10 cellular contexts compared by ENCODE assay signal in the genomic region with DNA sequence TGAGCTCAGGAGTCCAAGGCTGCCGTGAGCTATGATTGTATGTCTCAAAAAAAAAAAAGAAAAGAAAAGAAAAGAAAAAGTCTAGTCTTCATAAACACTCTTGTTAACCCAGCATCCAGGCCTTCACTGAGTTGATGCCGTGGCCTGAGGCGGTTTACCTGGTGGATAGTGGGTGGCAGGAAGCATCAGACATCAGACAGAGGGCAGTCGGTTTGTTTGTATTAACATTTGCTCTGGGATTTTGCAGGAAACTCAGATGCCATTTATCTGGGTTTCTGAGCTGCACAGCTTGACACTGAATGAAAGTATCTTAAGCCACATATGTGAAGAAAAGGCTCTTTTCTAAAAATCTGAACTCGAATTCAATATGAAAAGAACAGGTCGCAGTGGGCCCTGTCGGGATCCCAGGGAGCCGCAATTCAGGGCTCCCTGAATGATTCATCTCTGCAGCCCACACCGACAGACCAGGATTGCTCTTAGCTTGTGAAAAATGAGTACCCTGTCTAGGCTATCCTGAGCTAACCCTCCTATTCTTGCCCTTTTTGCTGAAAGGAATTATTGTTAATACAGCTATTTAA. TPM values are rescaled to one million over a fixed set of nuclear protein-coding genes. Genes with fewer than 3 reads are reported as not detected.
DNase-seq lines count a peak whose midpoint lies in the region; ATAC-seq and TF ChIP-seq lines count a peak whose summit lies in the region.
"Had no signal": no experiment of that assay in that cellular context is flagged by ENCODE, and none has a peak within 500 bp of the region (broad histone marks: within the 10 kb centered on the region; RNA-seq: fewer than 3 reads in every experiment).

No MANE protein-coding gene starts in this region.

- H3K9ac ChIP-seq in BLaER1: peak overlapping the region; percentile 1; the same call in 1 of the 2 replicates

- H3K4me1 ChIP-seq in BLaER1: peaks cover 55% of the 10 kb centered on the region
- H3K4me1 ChIP-seq in body of pancreas: peaks cover 47% of the 10 kb centered on the region
- peaks cover 34% of the 10 kb centered on the region for H3K4me1 ChIP-seq in mesodermal cell (ENCODE audit: control insufficient read depth, insufficient read depth, low read length, poor library complexity, severe bottlenecking)

- no peak for TF ChIP-seq POLR2A in body of pancreas (IDR thresholded peaks at IDR 0.05)

- H3K4me2 ChIP-seq in BLaER1: peak overlapping the region; percentile 97

- H3K36me3 ChIP-seq in BLaER1 (no peaks in the 10 kb centered on the region), body of pancreas (replicated peaks in 1 of 2; ENCODE audit: insufficient read depth in 1 of 2, low read depth in 2 of 2) (no peaks in the 10 kb centered on the region), mesodermal cell (ENCODE audit: control insufficient read depth, insufficient read depth, low read length) (no peaks in the 10 kb centered on the region)
- H3K36me3 ChIP-seq: cardiac muscle cell had no signal

- H3K9me3 ChIP-seq in BLaER1: no peaks in the 10 kb centered on the region
- H3K9me3 ChIP-seq in body of pancreas: no peaks in the 10 kb centered on the region
- no peaks in the 10 kb centered on the region for H3K9me3 ChIP-seq in mesodermal cell (ENCODE audit: control insufficient read depth, low read length)

- H3K4me3 ChIP-seq in BLaER1: no peak overlapping the region
- no peak overlapping the region for H3K4me3 ChIP-seq in body of pancreas
- H3K4me3 ChIP-seq in mesodermal cell (ENCODE audit: extremely low read depth, insufficient read depth, low read length, poor library complexity, severe bottlenecking): peak overlapping the region; percentile 53

- no peak for TF ChIP-seq CTCF in body of pancreas (IDR thresholded peaks at IDR 0.05)

- H4K20me1 ChIP-seq in BLaER1: peaks cover 25% of the 10 kb centered on the region

- WGBS in body of pancreas, 2 donors: 64 to 68% methylated on average over 9 of the region's 9 CpGs
- 34 to 45% methylated on average over 5 of the region's 9 CpGs for WGBS in mesodermal cell (ENCODE audit: insufficient coverage in 2 of 2), 2 experiments

- intact Hi-C loops in body of pancreas (cut with DNase I): no loop called here

- peak; percentile 47 for DNase-seq in HT1080 (ENCODE audit: low read depth)
- DNase-seq in body of pancreas: peak in 1 of 4 donors; percentile 18
- no peak for DNase-seq in HCEC 1CT
- DNase-seq: NCI-H187 treated with DMSO at 0.1 percent for 48 hours had no signal

- no peak for ATAC-seq in body of pancreas
- ATAC-seq in GM21737 (IDR thresholded peaks at IDR 0.05; ENCODE audit: unreplicated experiment): no peak
- ATAC-seq in HG03460 (IDR thresholded peaks at IDR 0.05; ENCODE audit: unreplicated experiment): no peak
- no peak for ATAC-seq in GM18867 (IDR thresholded peaks at IDR 0.05; ENCODE audit: unreplicated experiment)

- H3K27me3 ChIP-seq in BLaER1 (peaks cover 41% of the 10 kb centered on the region), body of pancreas (no peaks in the 10 kb centered on the region)

- H3K27ac ChIP-seq in BLaER1: no peak overlapping the region
- H3K27ac ChIP-seq in body of pancreas: peak overlapping the region; percentile 80 to 91 (median 82)
- H3K27ac ChIP-seq in mesodermal cell (ENCODE audit: low read depth, low read length, severe bottlenecking): peak overlapping the region; percentile 72
- H3K27ac ChIP-seq: cardiac muscle cell had no signal

RNA-seq across cellular contexts. Expression of a gene that starts 1.1 kb away (rescaled TPM):
- total RNA-seq in HT1080 (2014; rRNA removed; shearing (Covaris generic)): 4.1 and 8.2 TPM in 2 replicates
- 9.4 and 9.9 TPM in 2 replicates for polyA plus RNA-seq in HT1080 (2015; cell fraction: cytosol; rRNA removed)
- polyA plus RNA-seq in HT1080 (2015; cell fraction: nucleus; rRNA removed): 2.8 and 3.8 TPM in 2 replicates
- total RNA-seq in body of pancreas: 10 to 100 TPM; 10.9 to 14.8 TPM
- 8.8 TPM for polyA plus RNA-seq in mesodermal cell (2013, experiment 1 of 2)
- 9.1 TPM for polyA plus RNA-seq in mesodermal cell (2013, experiment 2 of 2)

RNA-seq across cellular contexts. Expression of a gene that starts 56.8 kb away (rescaled TPM):
- not detected in 2 replicates for total RNA-seq in HT1080 (2014; rRNA removed; shearing (Covaris generic))
- polyA plus RNA-seq in HT1080 (2015; cell fraction: cytosol; rRNA removed): not detected in 2 replicates
- not detected in 2 replicates for polyA plus RNA-seq in HT1080 (2015; cell fraction: nucleus; rRNA removed)
- total RNA-seq in body of pancreas: not detected
- polyA plus RNA-seq in mesodermal cell (2013, experiment 1 of 2): not detected
- polyA plus RNA-seq in mesodermal cell (2013, experiment 2 of 2): not detected
- total RNA-seq: cardiac muscle cell had no signal
- polyA plus RNA-seq: cardiac muscle cell had no signal
